Comparison of ENCODE assay signal across 16 cellular contexts in genomic region chr1:212451416-212452322, GRCh38. TPM values are rescaled to one million over a fixed set of nuclear protein-coding genes. Genes with fewer than 3 reads are reported as not detected.
DNase-seq lines count a peak whose midpoint lies in the region; ATAC-seq and TF ChIP-seq lines count a peak whose summit lies in the region.
"Had no signal": no experiment of that assay in that cellular context is flagged by ENCODE, and none has a peak within 500 bp of the region (broad histone marks: within the 10 kb centered on the region; RNA-seq: fewer than 3 reads in every experiment).

No MANE protein-coding gene starts in this region.

- no peaks in the 10 kb centered on the region for H3K9me2 ChIP-seq in Karpas-422 (replicated peaks; ENCODE audit: insufficient read depth, low read length)

- H2AFZ ChIP-seq in Karpas-422 (ENCODE audit: low read length): no peak overlapping the region
- H2AFZ ChIP-seq: GM23338 had no signal

- TF ChIP-seq CTCF in nephron (IDR thresholded peaks at IDR 0.05; ENCODE audit: unreplicated experiment in 3 of 3) (no peak), lower lobe of right lung (IDR thresholded peaks at IDR 0.05) (no peak), upper lobe of right lung (IDR thresholded peaks at IDR 0.05) (no peak)

- no peak overlapping the region for H3K4me3 Mint-ChIP-seq in nephron
- H3K4me3 Mint-ChIP-seq: CD14-positive monocyte, GM23338 had no signal

- no peaks in the 10 kb centered on the region for H3K36me3 Mint-ChIP-seq in nephron (ENCODE audit: low read depth)
- H3K36me3 Mint-ChIP-seq: CD14-positive monocyte had no signal

- H3K9me3 ChIP-seq in Karpas-422 (ENCODE audit: low read length) (no peaks in the 10 kb centered on the region), lower lobe of right lung (no peaks in the 10 kb centered on the region), upper lobe of right lung (no peaks in the 10 kb centered on the region)

- peak overlapping the region; percentile 43 for H3K4me2 ChIP-seq in Karpas-422 (ENCODE audit: low read depth, low read length, poor library complexity, severe bottlenecking)
- H3K4me2 ChIP-seq: GM23338 had no signal

- H3K27me3 ChIP-seq in Karpas-422 (ENCODE audit: low read length) (no peaks in the 10 kb centered on the region), lower lobe of right lung (ENCODE audit: low read depth) (no peaks in the 10 kb centered on the region), upper lobe of right lung (no peaks in the 10 kb centered on the region)

- H3K4me3 ChIP-seq in Karpas-422 (ENCODE audit: low read length): no peak overlapping the region
- H3K4me3 ChIP-seq in lower lobe of right lung: no peak overlapping the region
- no peak overlapping the region for H3K4me3 ChIP-seq in upper lobe of right lung
- H3K4me3 ChIP-seq: GM23338, SK-N-MC had no signal

- H3K9me3 Mint-ChIP-seq in nephron: no peaks in the 10 kb centered on the region
- H3K9me3 Mint-ChIP-seq: CD14-positive monocyte, GM23338 had no signal

- peaks cover 5% of the 10 kb centered on the region; the same call in 1 of the 2 replicates for H4K20me1 ChIP-seq in Karpas-422 (ENCODE audit: insufficient read depth, low read depth, low read length)

- H3K36me3 ChIP-seq in Karpas-422 (ENCODE audit: insufficient read depth, low read length) (no peaks in the 10 kb centered on the region), lower lobe of right lung (peaks cover under 1% of the 10 kb centered on the region), upper lobe of right lung (no peaks in the 10 kb centered on the region)

- no peaks in the 10 kb centered on the region for H3K79me2 ChIP-seq in Karpas-422 (ENCODE audit: low read length)

- peak overlapping the region in 2 of 3 experiments; percentile 34 to 84 for H3K27ac Mint-ChIP-seq in nephron
- H3K27ac Mint-ChIP-seq: GM23338 had no signal

- no peak overlapping the region for H3K9ac ChIP-seq in Karpas-422 (ENCODE audit: low read length)

- H3K4me1 ChIP-seq in Karpas-422 (ENCODE audit: low read length) (peaks cover 49% of the 10 kb centered on the region), lower lobe of right lung (peaks cover 19% of the 10 kb centered on the region), upper lobe of right lung (no peaks in the 10 kb centered on the region)

- ATAC-seq in lower lobe of right lung: no peak
- no peak for ATAC-seq in GM21528 (IDR thresholded peaks at IDR 0.05; ENCODE audit: low FRiP score, unreplicated experiment)
- ATAC-seq in upper lobe of right lung: no peak
- ATAC-seq: GM23338 had no signal

- peaks cover 45% of the 10 kb centered on the region for H3K4me1 Mint-ChIP-seq in nephron
- H3K4me1 Mint-ChIP-seq: GM23338 had no signal

- DNase-seq in Karpas-422 (no peak), caudate nucleus (lab: John Stamatoyannopoulos, UW) (no peak), substantia nigra (lab: John Stamatoyannopoulos, UW) (peak in 1 of 49 donors; percentile 11), lower lobe of right lung (no peak), upper lobe of right lung (no peak)
- DNase-seq in stimulated activated CD4-positive, alpha-beta T cell treated with anti-CD3 and anti-CD28 coated beads, Interleukin-4, amount 100 ng/mL, for 1 hour: no peak
- DNase-seq: DMS79, HCEC 1CT, NCI-H1092 treated with DMSO at 0.1 percent for 48 hours, NCI-H1694, NCI-H2081 treated with DMSO at 0.1 percent for 48 hours had no signal

- intact Hi-C loops in lower lobe of right lung (cut with DNase I): no loop called here
- intact Hi-C loops in upper lobe of right lung (cut with DNase I): no loop called here

- no peaks in the 10 kb centered on the region for H3K27me3 Mint-ChIP-seq in nephron (ENCODE audit: low read depth)

- H3K27ac ChIP-seq in Karpas-422 (ENCODE audit: low read length) (no peak overlapping the region; the same call in 1 of the 2 replicates), caudate nucleus (ENCODE audit: low read depth, low read length) (peak overlapping the region; percentile 46), substantia nigra (ENCODE audit: low read depth, low read length, poor library complexity, severe bottlenecking) (peak overlapping the region; percentile 77), lower lobe of right lung (no peak overlapping the region), upper lobe of right lung (no peak overlapping the region)
- H3K27ac ChIP-seq: SK-N-MC had no signal

RNA-seq across cellular contexts. Expression of gene NENF, which starts 18.9 kb away (rescaled TPM):
- total RNA-seq in Karpas-422 (2014; rRNA removed; shearing (Covaris generic); ENCODE audit: low replicate concordance): 41.4 and 63.9 TPM in 2 replicates
- total RNA-seq in lower lobe of right lung: 42.3 TPM
- total RNA-seq in upper lobe of right lung: 45.6 TPM

RNA-seq across cellular contexts. Expression of gene PACC1, which starts 37.0 kb away (rescaled TPM):
- 8.5 and 17.9 TPM in 2 replicates for total RNA-seq in Karpas-422 (2014; rRNA removed; shearing (Covaris generic); ENCODE audit: low replicate concordance)
- total RNA-seq in lower lobe of right lung (9.8 TPM), upper lobe of right lung (9.7 TPM)

Comparison
In these comparisons a context has a peak if more than half of its experiments do, and no peak if none do; other contexts are left out.
1. H3K27ac ChIP-seq: peak in caudate nucleus (single experiment) and substantia nigra (single experiment); none in Karpas-422 (single experiment), lower lobe of right lung (single experiment) and upper lobe of right lung (single experiment).